Comparison of ENCODE assay signal across 29 cellular contexts in the genomic region with DNA sequence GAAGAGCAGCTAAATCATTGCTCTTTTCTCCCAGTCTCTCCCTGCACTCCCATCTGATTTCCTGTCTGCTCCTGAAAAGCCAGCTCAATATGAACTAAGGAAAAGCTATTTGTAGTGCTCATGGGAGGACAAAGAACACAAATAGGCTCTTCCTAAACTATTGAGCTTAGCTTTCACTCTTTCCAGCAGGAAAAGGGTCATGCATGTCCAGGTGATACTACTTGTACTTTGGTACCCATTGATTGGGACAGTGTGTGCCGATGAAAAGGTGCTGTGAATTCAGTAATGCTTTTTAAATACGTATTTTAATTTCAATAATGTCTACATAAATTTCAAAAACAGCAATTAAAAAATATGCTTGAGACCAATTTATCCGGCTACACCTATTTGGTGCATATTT.
"Had no signal": no experiment of that assay in that cellular context is flagged by ENCODE, and none has a peak within 500 bp of the region (broad histone marks: within the 10 kb centered on the region; RNA-seq: fewer than 3 reads in every experiment).

No MANE protein-coding gene starts in this region.

- H3K36me3 ChIP-seq: breast epithelium, cardiac muscle cell had no signal

- H3K9me3 ChIP-seq: ascending aorta, breast epithelium had no signal

- H3K4me3 Mint-ChIP-seq: activated CD4-positive, alpha-beta memory T cell treated with anti-CD3 and anti-CD28 coated beads, Interleukin-2, amount 10 ng/mL, durations not matched to agents 7 days and 5 days; activated CD4-positive, alpha-beta T cell treated with anti-CD3 and anti-CD28 coated beads, Interleukin-2, amount 10 ng/mL, durations not matched to agents 7 days and 5 days; activated naive CD4-positive, alpha-beta T cell treated with anti-CD3 and anti-CD28 coated beads, Interleukin-2, amount 10 ng/mL, durations not matched to agents 7 days and 5 days; activated naive CD8-positive, alpha-beta T cell treated with anti-CD3 and anti-CD28 coated beads, Interleukin-2, amount 10 ng/mL, durations not matched to agents 7 days and 5 days; activated T-cell treated with anti-CD3 and anti-CD28 coated beads, Interleukin-2, amount 50 U/mL, for 24 hours; activated T-cell treated with anti-CD3 and anti-CD28 coated beads, Interleukin-2, amount 50 U/mL, for 72 hours; brain; dendritic cell treated with granulocyte-macrophage colony-stimulating factor and Interleukin-4, amounts not matched to agents 40 ng/mL and 50 ng/mL, for 4 days; endodermal cell had no signal

- H3K27me3 ChIP-seq: ascending aorta, breast epithelium, cardiac muscle cell, dorsolateral prefrontal cortex, heart left ventricle had no signal

- H3K4me1 Mint-ChIP-seq: activated CD4-positive, alpha-beta memory T cell treated with anti-CD3 and anti-CD28 coated beads, Interleukin-2, amount 10 ng/mL, durations not matched to agents 7 days and 5 days; brain; endodermal cell had no signal

- H3K27ac Mint-ChIP-seq: activated CD4-positive, alpha-beta memory T cell treated with anti-CD3 and anti-CD28 coated beads, Interleukin-2, amount 10 ng/mL, durations not matched to agents 7 days and 5 days; activated CD4-positive, alpha-beta T cell treated with anti-CD3 and anti-CD28 coated beads, Interleukin-2, amount 10 ng/mL, durations not matched to agents 7 days and 5 days; activated naive CD4-positive, alpha-beta T cell treated with anti-CD3 and anti-CD28 coated beads, Interleukin-2, amount 10 ng/mL, durations not matched to agents 7 days and 5 days; activated naive CD4-positive, alpha-beta T cell treated with anti-CD3 and anti-CD28 coated beads, Interleukin-2, amount 50 U/mL, for 72 hours; activated naive CD8-positive, alpha-beta T cell treated with anti-CD3 and anti-CD28 coated beads, Interleukin-2, amount 10 ng/mL, durations not matched to agents 7 days and 5 days; activated T-cell treated with anti-CD3 and anti-CD28 coated beads, Interleukin-2, amount 50 U/mL, for 24 hours; activated T-cell treated with anti-CD3 and anti-CD28 coated beads, Interleukin-2, amount 50 U/mL, for 72 hours; brain; dendritic cell treated with granulocyte-macrophage colony-stimulating factor and Interleukin-4, amounts not matched to agents 40 ng/mL and 50 ng/mL, for 4 days; endodermal cell had no signal

- H3K36me3 Mint-ChIP-seq: activated naive CD8-positive, alpha-beta T cell treated with anti-CD3 and anti-CD28 coated beads, Interleukin-2, amount 10 ng/mL, durations not matched to agents 7 days and 5 days had no signal

- H3K27me3 Mint-ChIP-seq: activated CD4-positive, alpha-beta T cell treated with anti-CD3 and anti-CD28 coated beads, Interleukin-2, amount 10 ng/mL, durations not matched to agents 7 days and 5 days; activated naive CD4-positive, alpha-beta T cell treated with anti-CD3 and anti-CD28 coated beads, Interleukin-2, amount 10 ng/mL, durations not matched to agents 7 days and 5 days; activated naive CD8-positive, alpha-beta T cell treated with anti-CD3 and anti-CD28 coated beads, Interleukin-2, amount 10 ng/mL, durations not matched to agents 7 days and 5 days; activated T-cell treated with anti-CD3 and anti-CD28 coated beads, Interleukin-2, amount 50 U/mL, for 24 hours; brain had no signal

- DNase-seq: activated CD4-positive, alpha-beta memory T cell treated with anti-CD3 and anti-CD28 coated beads, Interleukin-2, amount 10 ng/mL, durations not matched to agents 7 days and 5 days; activated CD4-positive, alpha-beta T cell treated with anti-CD3 and anti-CD28 coated beads for 1 hour; activated CD4-positive, alpha-beta T cell treated with anti-CD3 and anti-CD28 coated beads for 4 hours; activated CD4-positive, alpha-beta T cell treated with anti-CD3 and anti-CD28 coated beads, Interleukin-2, amount 10 ng/mL, durations not matched to agents 7 days and 5 days; activated CD4-positive, alpha-beta T cell treated with anti-CD3 and anti-CD28 coated beads, Interleukin-2, amount 50 U/mL, for 4 hours; activated CD8-positive, alpha-beta memory T cell treated with anti-CD3 and anti-CD28 coated beads, Interleukin-2, amount 50 U/mL, for 48 hours; activated gamma-delta T cell; activated naive CD4-positive, alpha-beta T cell; activated naive CD4-positive, alpha-beta T cell treated with anti-CD3 and anti-CD28 coated beads, Interleukin-2, amount 10 ng/mL, durations not matched to agents 7 days and 5 days; activated naive CD8-positive, alpha-beta T cell treated with anti-CD3 and anti-CD28 coated beads, Interleukin-2, amount 10 ng/mL, durations not matched to agents 7 days and 5 days; activated T-cell treated with anti-CD3 and anti-CD28 coated beads for 4 hours; activated T-cell treated with anti-CD3 and anti-CD28 coated beads, Interleukin-2, amount 50 U/mL, for 24 hours; activated T-cell treated with anti-CD3 and anti-CD28 coated beads, Interleukin-2, amount 50 U/mL, for 72 hours; central memory CD4-positive, alpha-beta T cell; cerebellar nuclear complex; dorsolateral prefrontal cortex; effector memory CD4-positive, alpha-beta T cell; endodermal cell; foreskin fibroblast; heart left ventricle; T-helper 2 cell had no signal

- H3K27ac ChIP-seq: ascending aorta, breast epithelium, cardiac muscle cell, coronary artery, dorsolateral prefrontal cortex, heart left ventricle had no signal

- H3K4me1 ChIP-seq: ascending aorta, breast epithelium, heart left ventricle had no signal

- H3K4me3 ChIP-seq: ascending aorta, breast epithelium, cardiac muscle cell, coronary artery, dorsolateral prefrontal cortex, heart left ventricle had no signal

- ATAC-seq: activated naive CD4-positive, alpha-beta T cell treated with anti-CD3 and anti-CD28 coated beads, Interleukin-2, amount 50 U/mL, for 72 hours; activated T-cell treated with anti-CD3 and anti-CD28 coated beads, Interleukin-2, amount 50 U/mL, for 72 hours; esophagus mucosa; heart left ventricle had no signal
